Comparison of ENCODE assay signal across 13 cellular contexts in genomic region chr15:64754663-64755426, GRCh38. TPM values are rescaled to one million over a fixed set of nuclear protein-coding genes. Genes with fewer than 3 reads are reported as not detected.
A peak's percentile ranks its signal among the peaks of the same experiment; 100 is the strongest.
DNase-seq lines count a peak whose midpoint lies in the region; ATAC-seq, FAIRE-seq and TF ChIP-seq lines count a peak whose summit lies in the region.
"Had no signal": no experiment of that assay in that cellular context is flagged by ENCODE, and none has a peak within 500 bp of the region (broad histone marks: within the 10 kb centered on the region; RNA-seq: fewer than 3 reads in every experiment).

No MANE protein-coding gene starts in this region.

- H2AK9ac ChIP-seq in IMR-90 (replicated peaks; ENCODE audit: low read depth, low read length, poor library complexity): peak overlapping the region; percentile 55

- H3K27ac Mint-ChIP-seq in activated naive CD8-positive, alpha-beta T cell treated with anti-CD3 and anti-CD28 coated beads for 36 hours: no peak overlapping the region

- no peaks in the 10 kb centered on the region for H3K27me3 Mint-ChIP-seq in activated naive CD8-positive, alpha-beta T cell treated with anti-CD3 and anti-CD28 coated beads for 36 hours

- 89% methylated on average over 7 of the region's 14 CpGs; no CpG with 5 or more reads in 1 of the 2 experiments for WGBS in IMR-90 (ENCODE audit: extremely low coverage in 2 of 2, insufficient read length in 1 of 2), 2 experiments

- H3K27me3 ChIP-seq in IMR-90 (ENCODE audit: control insufficient read depth, insufficient read depth, low read length): no peaks in the 10 kb centered on the region; the same call in 1 of the 2 replicates
- H3K27me3 ChIP-seq in muscle layer of colon (ENCODE audit: control insufficient read depth in 1 of 2, insufficient read depth in 2 of 2, low read length in 2 of 2): no peaks in the 10 kb centered on the region

- no peaks in the 10 kb centered on the region for H3K9me3 Mint-ChIP-seq in activated naive CD8-positive, alpha-beta T cell treated with anti-CD3 and anti-CD28 coated beads for 36 hours

- no peak for TF ChIP-seq CTCF in IMR-90 (conservative IDR thresholded peaks at IDR 0.05; ENCODE audit: low read depth, low read length)

- no peak overlapping the region for H2BK15ac ChIP-seq in IMR-90 (ENCODE audit: low read depth, low read length)

- no peak overlapping the region for H3K4ac ChIP-seq in IMR-90 (ENCODE audit: low read depth, low read length)

- CTCF ChIA-PET in IMR-90 (lab: Yijun Ruan, JAX): no interaction called here

- ATAC-seq in GM21528 (IDR thresholded peaks at IDR 0.05; ENCODE audit: low FRiP score, unreplicated experiment): peak; percentile 54
- ATAC-seq in IMR-90 (ENCODE audit: low read depth): no peak
- no peak for ATAC-seq in GM18502 (IDR thresholded peaks at IDR 0.05; ENCODE audit: poor library complexity, unreplicated experiment)
- no peak for ATAC-seq in GM18907 (IDR thresholded peaks at IDR 0.05; ENCODE audit: unreplicated experiment)

- H3K27ac ChIP-seq in IMR-90 (ENCODE audit: insufficient read depth, low read length) (no peak overlapping the region), muscle layer of colon (ENCODE audit: low read depth, low read length) (peak overlapping the region; percentile 58)
- H3K27ac ChIP-seq: GM23248 had no signal

- no peak for TF ChIP-seq RAD21 in IMR-90 (IDR thresholded peaks at IDR 0.05; ENCODE audit: low read length)

- no peak overlapping the region for H3K23ac ChIP-seq in IMR-90 (ENCODE audit: low read depth, low read length)

- H4K8ac ChIP-seq in IMR-90 (ENCODE audit: low read depth in 2 of 2, low read length in 2 of 2): no peak overlapping the region

- H3K9me1 ChIP-seq in IMR-90 (ENCODE audit: insufficient read depth, low read length): peaks cover 9% of the 10 kb centered on the region; the same call in 1 of the 2 replicates

- H2AFZ ChIP-seq in IMR-90 (replicated peaks; ENCODE audit: low read length, poor library complexity): no peak overlapping the region
- H2AFZ ChIP-seq: GM23248 had no signal

- no peak overlapping the region for H3K14ac ChIP-seq in IMR-90 (replicated peaks; ENCODE audit: low read depth, low read length)

- H3K9ac ChIP-seq in IMR-90 (ENCODE audit: low read depth, low read length): no peak overlapping the region
- no peak overlapping the region for H3K9ac ChIP-seq in muscle layer of colon (ENCODE audit: low read length)
- H3K9ac ChIP-seq: GM23248 had no signal

- H3K4me3 ChIP-seq in IMR-90 (ENCODE audit: insufficient read depth, low read depth, low read length) (no peak overlapping the region), muscle layer of colon (ENCODE audit: low read depth in 1 of 2, low read length in 2 of 2) (no peak overlapping the region)
- H3K4me3 ChIP-seq: GM23248 had no signal

- 0 out of 2 replicates have a peak, but pooled peaks have one; percentile 37 for TF ChIP-seq POLR2A in GM12892 (IDR thresholded peaks at IDR 0.05; ENCODE audit: low read depth, low read length)
- no peak for TF ChIP-seq POLR2A in IMR-90 (IDR thresholded peaks at IDR 0.05; ENCODE audit: low read depth, low read length)

- dilution Hi-C loops in IMR-90 (cut with HindIII; ENCODE audit: low sequenced_read_pairs, unreplicated experiment): no loop called here

- H2BK20ac ChIP-seq in IMR-90 (ENCODE audit: low read depth, low read length): no peak overlapping the region

- no peak overlapping the region for H3K56ac ChIP-seq in IMR-90 (ENCODE audit: extremely low read depth, insufficient read depth, low read length)

- FAIRE-seq in GM12892 (lab: Jason Lieb, UNC): peak; percentile 82

- H4K5ac ChIP-seq in IMR-90 (ENCODE audit: low read depth, low read length): no peak overlapping the region

- H3K79me1 ChIP-seq in IMR-90 (ENCODE audit: low read depth in 1 of 2, low read length in 2 of 2): no peaks in the 10 kb centered on the region

- in situ Hi-C loops in IMR-90 (cut with MboI; ENCODE audit: low sequenced_read_pairs): no loop called here

- no peak overlapping the region for H2BK120ac ChIP-seq in IMR-90 (ENCODE audit: low read depth, low read length)

- no peak overlapping the region for H2BK5ac ChIP-seq in IMR-90 (ENCODE audit: low read depth, low read length, poor library complexity, severe bottlenecking)

- POLR2A ChIA-PET in IMR-90 (lab: Charles Lee; ENCODE audit: unreplicated experiment): interaction anchor here (0.6 kb wide), 1 partner anchor 422 kb away, joined by 3 read pairs; no protein-coding TSS in a partner anchor

- no peaks in the 10 kb centered on the region for H3K4me1 Mint-ChIP-seq in activated naive CD8-positive, alpha-beta T cell treated with anti-CD3 and anti-CD28 coated beads for 36 hours

- H3K4me1 ChIP-seq in IMR-90 (ENCODE audit: control insufficient read depth, insufficient read depth, low read length) (peaks cover 5% of the 10 kb centered on the region), muscle layer of colon (ENCODE audit: insufficient read depth, low read length) (peaks cover 57% of the 10 kb centered on the region)

- no peaks in the 10 kb centered on the region for H3K36me3 ChIP-seq in IMR-90 (ENCODE audit: control insufficient read depth, insufficient read depth, low read length)
- peaks cover 10% of the 10 kb centered on the region for H3K36me3 ChIP-seq in muscle layer of colon (ENCODE audit: insufficient read depth, low read length)

- H4K91ac ChIP-seq in IMR-90 (ENCODE audit: insufficient read depth, low read depth, low read length): no peak overlapping the region

- no TSS peak for BruUV-seq in IMR-90 (replicated peaks; lab: Mats Ljungman, UMichigan)

- no peaks in the 10 kb centered on the region for H3K9me3 ChIP-seq in IMR-90 (ENCODE audit: control insufficient read depth, insufficient read depth, low read length)
- no peaks in the 10 kb centered on the region for H3K9me3 ChIP-seq in muscle layer of colon (ENCODE audit: low read length)

- intact Hi-C loops in IMR-90 (cut with micrococcal nuclease): no loop called here

- H3K18ac ChIP-seq in IMR-90 (ENCODE audit: low read depth, low read length): no peak overlapping the region

- H3K36me3 Mint-ChIP-seq in activated naive CD8-positive, alpha-beta T cell treated with anti-CD3 and anti-CD28 coated beads for 36 hours: no peaks in the 10 kb centered on the region

- 0 out of 2 replicates have a peak, but pooled peaks cover under 1% of the 10 kb centered on the region for H4K20me1 ChIP-seq in IMR-90 (ENCODE audit: insufficient read depth, low read length)

- no peak overlapping the region for H3K4me3 Mint-ChIP-seq in activated naive CD8-positive, alpha-beta T cell treated with anti-CD3 and anti-CD28 coated beads for 36 hours

- no peak overlapping the region for H2AK5ac ChIP-seq in IMR-90 (ENCODE audit: low read depth, low read length)

- no peak overlapping the region for H3K4me2 ChIP-seq in IMR-90 (ENCODE audit: low read depth, low read length)

- DNase-seq in GM12892 (ENCODE audit: insufficient read length): no peak
- DNase-seq in IMR-90: no peak
- no peak for DNase-seq in activated naive CD8-positive, alpha-beta T cell treated with anti-CD3 and anti-CD28 coated beads for 36 hours
- DNase-seq in mucosa of gallbladder (ENCODE audit: low spot score): no peak
- DNase-seq: erythroblast, GM23248, NCI-H2029 treated with DMSO at 0.1 percent for 48 hours, T1000 had no signal

TF ChIP-seq in IMR-90, 13 proteins besides CTCF, POLR2A, EP300 and RAD21:
- TF ChIP-seq NFE2L2 (IDR thresholded peaks at IDR 0.05; ENCODE audit: low read depth, low read length) (no peak), CHD1 (IDR thresholded peaks at IDR 0.05; ENCODE audit: low read depth, low read length) (no peak), BHLHE40 (IDR thresholded peaks at IDR 0.05; ENCODE audit: low read depth, low read length) (no peak), MAZ (IDR thresholded peaks at IDR 0.05; ENCODE audit: borderline replicate concordance, low read depth, low read length) (no peak), MXI1 (IDR thresholded peaks at IDR 0.05; ENCODE audit: borderline replicate concordance, low read depth, low read length) (no peak)

RNA-seq across cellular contexts. Expression of gene RBPMS2, which starts 20.5 kb away (rescaled TPM):
- polyA plus RNA-seq in GM12892 (2012; ENCODE audit: missing spikeins): not detected
- total RNA-seq in IMR-90 (2012; rRNA removed): under 0.01 TPM in 1 of 2 replicates, not detected in the other
- 2.3 and 2.8 TPM in 2 replicates for polyA plus RNA-seq in IMR-90 (2012; rRNA removed)
- 2.2 and 2.9 TPM in 2 replicates for polyA plus RNA-seq in IMR-90 (2012; cell fraction: cytosol; rRNA removed)
- polyA plus RNA-seq in IMR-90 (2012; cell fraction: nucleus; rRNA removed; ENCODE audit: low replicate concordance): 2.0 and 2.3 TPM in 2 replicates
- total RNA-seq in activated naive CD8-positive, alpha-beta T cell treated with anti-CD3 and anti-CD28 coated beads for 36 hours: not detected
- total RNA-seq in mucosa of gallbladder: 41.3 TPM
- total RNA-seq: GM23248, temporal lobe had no signal

Comparison
In these comparisons a context has a peak if more than half of its experiments do, and no peak if none do; other contexts are left out.
1. RNA of gene RBPMS2, which starts 20.5 kb away (total RNA-seq): 41.3 TPM in mucosa of gallbladder (single experiment); not detected in activated naive CD8-positive, alpha-beta T cell treated with anti-CD3 and anti-CD28 coated beads for 36 hours and under 0.01 TPM in IMR-90; every median in the first group is over 10 times any median in the second.